In genomic region chr10:72875250-72876055, GRCh38 we compare ENCODE assay signal across 8 cellular contexts. TPM values are rescaled to one million over a fixed set of nuclear protein-coding genes. Genes with fewer than 3 reads are reported as not detected.
DNase-seq lines count a peak whose midpoint lies in the region; ATAC-seq and TF ChIP-seq lines count a peak whose summit lies in the region.

No MANE protein-coding gene starts in this region.

- peaks cover 11% of the 10 kb centered on the region for H3K36me3 Mint-ChIP-seq in activated CD8-positive, alpha-beta memory T cell treated with anti-CD3 and anti-CD28 coated beads, Interleukin-2, amount 10 ng/mL, durations not matched to agents 7 days and 5 days
- H3K36me3 Mint-ChIP-seq in nephron progenitor cell (ENCODE audit: low read depth), result peaks cover 40% of the 10 kb centered on the region

- CTCF ChIA-PET in activated CD8-positive, alpha-beta memory T cell treated with anti-CD3 and anti-CD28 coated beads, Interleukin-2, amount 10 ng/mL, durations not matched to agents 7 days and 5 days (lab: Charles Lee), result interaction anchor here (1.1 to 1.8 kb wide), 2 partner anchors 9 to 511 kb away, joined by 3 to 8 read pairs; no protein-coding TSS in a partner anchor

- H3K4me3 Mint-ChIP-seq in activated CD8-positive, alpha-beta memory T cell treated with anti-CD3 and anti-CD28 coated beads, Interleukin-2, amount 10 ng/mL, durations not matched to agents 7 days and 5 days, result no peak overlapping the region
- no peak overlapping the region for H3K4me3 Mint-ChIP-seq in nephron progenitor cell

- H3K4me1 Mint-ChIP-seq in activated CD8-positive, alpha-beta memory T cell treated with anti-CD3 and anti-CD28 coated beads, Interleukin-2, amount 10 ng/mL, durations not matched to agents 7 days and 5 days, result no peaks in the 10 kb centered on the region
- H3K4me1 Mint-ChIP-seq in nephron progenitor cell, result no peaks in the 10 kb centered on the region

- DNase-seq in activated CD8-positive, alpha-beta memory T cell treated with anti-CD3 and anti-CD28 coated beads, Interleukin-2, amount 10 ng/mL, durations not matched to agents 7 days and 5 days, result no peak
- DNase-seq in activated CD8-positive, alpha-beta memory T cell treated with anti-CD3 and anti-CD28 coated beads, Interleukin-2, amount 50 U/mL, for 4 hours, result no peak
- DNase-seq in NB4 (ENCODE audit: low read depth) (peak; percentile 59), nephron progenitor cell (no peak)
- peak; percentile 27 for DNase-seq in central memory CD4-positive, alpha-beta T cell
- no peak for DNase-seq in stimulated activated CD4-positive, alpha-beta T cell treated with anti-CD3 and anti-CD28 coated beads, Interleukin-4, amount 100 ng/mL, for 1 hour

- peak; percentile 55 for ATAC-seq in activated CD8-positive, alpha-beta memory T cell treated with anti-CD3 and anti-CD28 coated beads, Interleukin-2, amount 10 ng/mL, durations not matched to agents 7 days and 5 days
- ATAC-seq in HG02571 (IDR thresholded peaks at IDR 0.05; ENCODE audit: unreplicated experiment), result no peak
- ATAC-seq in GM19455 (IDR thresholded peaks at IDR 0.05; ENCODE audit: unreplicated experiment), result no peak

- TF ChIP-seq POLR2A in NB4 (IDR thresholded peaks at IDR 0.05; ENCODE audit: extremely low read depth, insufficient read length), result no peak

- TF ChIP-seq CTCF in NB4 (IDR thresholded peaks at IDR 0.05; ENCODE audit: low read depth, low read length), result peak; percentile 43
- TF ChIP-seq CTCF in nephron progenitor cell (IDR thresholded peaks at IDR 0.05), result peak; percentile 37

- no peak overlapping the region for H3K4me3 ChIP-seq in NB4 (ENCODE audit: low read depth, low read length)

- H3K27ac Mint-ChIP-seq in activated CD8-positive, alpha-beta memory T cell treated with anti-CD3 and anti-CD28 coated beads, Interleukin-2, amount 10 ng/mL, durations not matched to agents 7 days and 5 days, result no peak overlapping the region
- no peak overlapping the region for H3K27ac Mint-ChIP-seq in nephron progenitor cell

- no peaks in the 10 kb centered on the region for H3K9me3 Mint-ChIP-seq in activated CD8-positive, alpha-beta memory T cell treated with anti-CD3 and anti-CD28 coated beads, Interleukin-2, amount 10 ng/mL, durations not matched to agents 7 days and 5 days (ENCODE audit: low read depth)
- peaks cover 26% of the 10 kb centered on the region for H3K9me3 Mint-ChIP-seq in nephron progenitor cell

- H3K27me3 Mint-ChIP-seq in activated CD8-positive, alpha-beta memory T cell treated with anti-CD3 and anti-CD28 coated beads, Interleukin-2, amount 10 ng/mL, durations not matched to agents 7 days and 5 days, result no peaks in the 10 kb centered on the region
- no peaks in the 10 kb centered on the region for H3K27me3 Mint-ChIP-seq in nephron progenitor cell (ENCODE audit: low read depth, poor library complexity)

RNA-seq across cellular contexts. Expression of gene OIT3, which starts 18.1 kb away (rescaled TPM):
- total RNA-seq in activated CD8-positive, alpha-beta memory T cell treated with anti-CD3 and anti-CD28 coated beads, Interleukin-2, amount 10 ng/mL, durations not matched to agents 7 days and 5 days, result not detected

Comparison
In these comparisons a context has a peak if more than half of its experiments do, and no peak if none do; other contexts are left out.
1. DNase-seq: peak in NB4 (single experiment) and central memory CD4-positive, alpha-beta T cell (single experiment); none in activated CD8-positive, alpha-beta memory T cell treated with anti-CD3 and anti-CD28 coated beads, Interleukin-2, amount 10 ng/mL, durations not matched to agents 7 days and 5 days (single experiment), activated CD8-positive, alpha-beta memory T cell treated with anti-CD3 and anti-CD28 coated beads, Interleukin-2, amount 50 U/mL, for 4 hours (single experiment), nephron progenitor cell (single experiment) and stimulated activated CD4-positive, alpha-beta T cell treated with anti-CD3 and anti-CD28 coated beads, Interleukin-4, amount 100 ng/mL, for 1 hour (single experiment).